1 cellular context compared by ENCODE assay signal in genomic region chr3:196654006-196654405, GRCh38.
TF ChIP-seq lines count a peak whose summit lies in the region.

No MANE protein-coding gene starts in this region.

TF ChIP-seq in GM23338, 12 proteins besides CTCF, POLR2A, EP300 and RAD21:
- TF ChIP-seq ZNF462 (CRISPR knock-in tag; IDR thresholded peaks at IDR 0.05) (no peak), JUNB (IDR thresholded peaks at IDR 0.05; ENCODE audit: unreplicated experiment) (no peak), REST (IDR thresholded peaks at IDR 0.05; ENCODE audit: unreplicated experiment) (no peak), NANOG (IDR thresholded peaks at IDR 0.05; ENCODE audit: borderline replicate concordance) (no peak), EZH2 (IDR thresholded peaks at IDR 0.05; ENCODE audit: low read depth, unreplicated experiment) (no peak), ZNF114 (CRISPR knock-in tag; IDR thresholded peaks at IDR 0.05) (no peak), STAT1 (IDR thresholded peaks at IDR 0.05; ENCODE audit: unreplicated experiment) (no peak), ETS1 (IDR thresholded peaks at IDR 0.05) (no peak), POLR2AphosphoS5 (IDR thresholded peaks at IDR 0.05; ENCODE audit: low read depth) (no peak), ZNF331 (CRISPR knock-in tag; IDR thresholded peaks at IDR 0.05; ENCODE audit: low read depth) (no peak), CREB1 (CRISPR knock-in tag; IDR thresholded peaks at IDR 0.05; ENCODE audit: low read depth) (no peak)
